In genomic region chr16:4523686-4524085, GRCh38 we compare ENCODE assay signal across 22 cellular contexts. TPM values are rescaled to one million over a fixed set of nuclear protein-coding genes. Genes with fewer than 3 reads are reported as not detected.
DNase-seq lines count a peak whose midpoint lies in the region; ATAC-seq lines count a peak whose summit lies in the region.
"Had no signal": no experiment of that assay in that cellular context is flagged by ENCODE, and none has a peak within 500 bp of the region (broad histone marks: within the 10 kb centered on the region; RNA-seq: fewer than 3 reads in every experiment).

No MANE protein-coding gene starts in this region.

- peaks cover 30 to 56% (median 37%) of the 10 kb centered on the region in 3 donors for H3K4me1 ChIP-seq in skeletal muscle tissue (ENCODE audit: control insufficient read depth in 3 of 3, insufficient read depth in 3 of 3, low read length in 3 of 3)
- H3K4me1 ChIP-seq: breast epithelium, HAP-1, right lobe of liver had no signal

- peak; percentile 23 for DNase-seq in NCI-H2171 treated with DMSO at 0.1 percent for 48 hours (lab: John Stamatoyannopoulos, UW)
- DNase-seq in NCI-H2171 (lab: John Stamatoyannopoulos, UW), result no peak
- no peak for DNase-seq in T-helper 17 cell
- peak; percentile 59 for DNase-seq in globus pallidus (ENCODE audit: low spot score)
- no peak for DNase-seq in glomerular visceral epithelial cell (ENCODE audit: extremely low spot score)
- DNase-seq in OCI-M2 (lab: John Stamatoyannopoulos, UW; ENCODE audit: unreplicated experiment), result no peak
- DNase-seq: activated CD4-positive, CD25-positive, alpha-beta regulatory T cell treated with anti-CD3 and anti-CD28 coated beads, Interleukin-2, amount 50 U/mL, for 72 hours; effector memory CD4-positive, alpha-beta T cell; esophagus squamous epithelium; GF-D8; occipital lobe; right lobe of liver; stimulated activated naive CD4-positive, alpha-beta T cell had no signal

- no peak overlapping the region for H3K4me3 Mint-ChIP-seq in T-helper 17 cell
- H3K4me3 Mint-ChIP-seq: B cell had no signal

- H3K36me3 Mint-ChIP-seq in T-helper 17 cell (ENCODE audit: low read depth), result no peaks in the 10 kb centered on the region

- peaks cover 11% of the 10 kb centered on the region for H3K4me1 Mint-ChIP-seq in T-helper 17 cell

- H3K9me3 ChIP-seq in T-helper 17 cell (ENCODE audit: control insufficient read depth, low read length, poor library complexity, severe bottlenecking) (no peaks in the 10 kb centered on the region), skeletal muscle tissue (ENCODE audit: control insufficient read depth in 3 of 3, low read length in 3 of 3) (no peaks in the 10 kb centered on the region)
- H3K9me3 ChIP-seq: breast epithelium, esophagus squamous epithelium, HAP-1, right lobe of liver, upper lobe of left lung had no signal

- H3K27ac ChIP-seq in skeletal muscle tissue (ENCODE audit: low read depth, low read length), result peak overlapping the region; percentile 63
- H3K27ac ChIP-seq: 22Rv1, breast epithelium, esophagus squamous epithelium, right lobe of liver, SK-N-MC, upper lobe of left lung had no signal

- peak overlapping the region; percentile 54 for H3K27ac Mint-ChIP-seq in T-helper 17 cell
- H3K27ac Mint-ChIP-seq: B cell had no signal

- no peaks in the 10 kb centered on the region for H3K27me3 Mint-ChIP-seq in T-helper 17 cell
- H3K27me3 Mint-ChIP-seq: B cell had no signal

- ATAC-seq in T-helper 17 cell, result no peak
- ATAC-seq in GM19463 (IDR thresholded peaks at IDR 0.05; ENCODE audit: unreplicated experiment), result no peak

- H3K27me3 ChIP-seq in skeletal muscle tissue (ENCODE audit: control insufficient read depth in 3 of 3, insufficient read depth in 3 of 3, low read length in 3 of 3), result no peaks in the 10 kb centered on the region
- H3K27me3 ChIP-seq: breast epithelium, esophagus squamous epithelium, right lobe of liver, upper lobe of left lung had no signal

- no peak overlapping the region for H3K4me3 ChIP-seq in skeletal muscle tissue (ENCODE audit: low read length in 3 of 3)
- H3K4me3 ChIP-seq: breast epithelium, esophagus squamous epithelium, HAP-1, right lobe of liver, SK-N-MC, upper lobe of left lung had no signal

- H3K9ac ChIP-seq in skeletal muscle tissue (ENCODE audit: low read depth in 1 of 3, low read length in 3 of 3), result no peak overlapping the region

- H3K36me3 ChIP-seq in skeletal muscle tissue (ENCODE audit: control insufficient read depth in 3 of 3, insufficient read depth in 3 of 3, low read length in 3 of 3), result no peaks in the 10 kb centered on the region
- H3K36me3 ChIP-seq: breast epithelium, HAP-1, right lobe of liver had no signal

RNA-seq across cellular contexts. Expression of gene CDIP1, which starts 14.9 kb away (rescaled TPM):
- total RNA-seq in T-helper 17 cell (10 to 100 TPM; 20.2 to 29.5 TPM), skeletal muscle tissue (7.8 TPM)

RNA-seq across cellular contexts. Expression of gene C16orf96, which starts 32.5 kb away (rescaled TPM):
- total RNA-seq in T-helper 17 cell, result under 1 TPM; 0.08 to 0.20 TPM
- 0.52 TPM for total RNA-seq in skeletal muscle tissue
- total RNA-seq: breast epithelium, glomerular endothelial cell, occipital lobe had no signal

RNA-seq across cellular contexts. Expression of gene HMOX2, which starts 47.5 kb away (rescaled TPM):
- 10 to 100 TPM; 31.9 to 58.8 TPM for total RNA-seq in T-helper 17 cell
- 31.8 TPM for total RNA-seq in skeletal muscle tissue

RNA-seq across cellular contexts. Expression of gene NMRAL1, which starts 49.3 kb away (rescaled TPM):
- total RNA-seq in T-helper 17 cell, result 10 to 100 TPM; 40.5 to 45.4 TPM
- 14.1 TPM for total RNA-seq in skeletal muscle tissue

Comparison
In these comparisons a context has a peak if more than half of its experiments do, and no peak if none do; other contexts are left out.
1. DNase-seq: peak in NCI-H2171 treated with DMSO at 0.1 percent for 48 hours (single experiment) and globus pallidus (single experiment); none in NCI-H2171 (single experiment), T-helper 17 cell (0 of 3), glomerular visceral epithelial cell (single experiment) and OCI-M2 (single experiment).